24 cellular contexts compared by ENCODE assay signal in genomic region chr17:31653710-31654109, GRCh38.
"Had no signal": no experiment of that assay in that cellular context is flagged by ENCODE, and none has a peak within 500 bp of the region (broad histone marks: within the 10 kb centered on the region; RNA-seq: fewer than 3 reads in every experiment).

No MANE protein-coding gene starts in this region.

- H3K4me1 Mint-ChIP-seq: activated naive CD8-positive, alpha-beta T cell treated with anti-CD3 and anti-CD28 coated beads for 36 hours; naive thymus-derived CD4-positive, alpha-beta T cell had no signal

- H2AFZ ChIP-seq: neural progenitor cell had no signal

- FAIRE-seq: astrocyte, TTC549 had no signal

- H3K4me3 Mint-ChIP-seq: activated CD8-positive, alpha-beta T cell treated with anti-CD3 and anti-CD28 coated beads, Interleukin-2, amount 10 ng/mL, durations not matched to agents 7 days and 5 days; activated naive CD8-positive, alpha-beta T cell treated with anti-CD3 and anti-CD28 coated beads for 36 hours; naive thymus-derived CD4-positive, alpha-beta T cell; neural progenitor cell had no signal

- H3K36me3 Mint-ChIP-seq: activated naive CD8-positive, alpha-beta T cell treated with anti-CD3 and anti-CD28 coated beads for 36 hours; naive thymus-derived CD4-positive, alpha-beta T cell; neural progenitor cell had no signal

- H3K36me3 ChIP-seq: breast epithelium, colonic mucosa, esophagus squamous epithelium, left lung, neural progenitor cell, upper lobe of right lung, WERI-Rb-1 had no signal

- H3K27ac ChIP-seq: breast epithelium, colonic mucosa, foreskin keratinocyte, left lung, neural progenitor cell, upper lobe of right lung, WERI-Rb-1 had no signal

- H3K4me1 ChIP-seq: colonic mucosa, left lung, neural progenitor cell, upper lobe of right lung had no signal

- H3K9ac ChIP-seq: neural progenitor cell had no signal

- H3K4me3 ChIP-seq: breast epithelium, colonic mucosa, esophagus squamous epithelium, left lung, lung, neural progenitor cell, upper lobe of right lung had no signal

- H3K9me3 ChIP-seq: breast epithelium, colonic mucosa, esophagus squamous epithelium, left lung, upper lobe of right lung had no signal

- DNase-seq: activated CD4-positive, alpha-beta T cell treated with anti-CD3 and anti-CD28 coated beads, Interleukin-2, amount 50 U/mL, for 1 hour; activated CD4-positive, CD25-positive, alpha-beta regulatory T cell treated with anti-CD3 and anti-CD28 coated beads, Interleukin-2, amount 50 U/mL, for 72 hours; activated CD8-positive, alpha-beta T cell treated with anti-CD3 and anti-CD28 coated beads, Interleukin-2, amount 10 ng/mL, durations not matched to agents 7 days and 5 days; activated naive CD4-positive, alpha-beta T cell treated with Interleukin-2 at 50 U/mL for 16 hours; activated naive CD8-positive, alpha-beta T cell treated with anti-CD3 and anti-CD28 coated beads for 36 hours; activated T-cell treated with anti-CD3 and anti-CD28 coated beads, Interleukin-2, amount 50 U/mL, for 48 hours; colonic mucosa; esophagus squamous epithelium; foreskin keratinocyte; kidney glomerular epithelial cell; left lung; naive thymus-derived CD4-positive, alpha-beta T cell; retina; stimulated activated CD4-positive, alpha-beta T cell treated with anti-CD3 and anti-CD28 coated beads, Interleukin-4, amount 100 ng/mL, for 1 hour; stimulated activated naive CD4-positive, alpha-beta T cell treated with Interleukin-2 at 50 U/mL for 16 hours; T-helper 1 cell; upper lobe of right lung; WERI-Rb-1 had no signal

- H3K9me3 Mint-ChIP-seq: activated naive CD8-positive, alpha-beta T cell treated with anti-CD3 and anti-CD28 coated beads for 36 hours; neural progenitor cell had no signal

- H3K27me3 ChIP-seq: breast epithelium, colonic mucosa, esophagus squamous epithelium, left lung, neural progenitor cell, upper lobe of right lung had no signal

- H3K27ac Mint-ChIP-seq: activated CD8-positive, alpha-beta T cell treated with anti-CD3 and anti-CD28 coated beads, Interleukin-2, amount 10 ng/mL, durations not matched to agents 7 days and 5 days; activated naive CD8-positive, alpha-beta T cell treated with anti-CD3 and anti-CD28 coated beads for 36 hours; naive thymus-derived CD4-positive, alpha-beta T cell; neural progenitor cell; progenitor cell of endocrine pancreas had no signal

- H3K4me2 ChIP-seq: neural progenitor cell had no signal
